In genomic region chr19:5826531-5827341, GRCh38 we compare ENCODE assay signal across 8 cellular contexts. TPM values are rescaled to one million over a fixed set of nuclear protein-coding genes. Genes with fewer than 3 reads are reported as not detected.
A peak's percentile ranks its signal among the peaks of the same experiment; 100 is the strongest.
DNase-seq lines count a peak whose midpoint lies in the region; ATAC-seq and TF ChIP-seq lines count a peak whose summit lies in the region.

No MANE protein-coding gene starts in this region.

- H3K4me1 ChIP-seq in GM23248 (ENCODE audit: insufficient read depth), result no peaks in the 10 kb centered on the region
- peaks cover 2% of the 10 kb centered on the region for H3K4me1 ChIP-seq in right cardiac atrium (ENCODE audit: control insufficient read depth, insufficient read depth, low read length)
- H3K4me1 ChIP-seq in tibial artery, result peaks cover 0 to 30% (median 16%) of the 10 kb centered on the region in 4 donors

- H3K9ac ChIP-seq in GM23248, result no peak overlapping the region

- TF ChIP-seq CTCF in tibial artery (IDR thresholded peaks at IDR 0.05), result no peak

- H2AFZ ChIP-seq in GM23248, result no peak overlapping the region

- peaks cover 5% of the 10 kb centered on the region for H3K4me1 Mint-ChIP-seq in activated T-helper 2 cell treated with anti-CD3 and anti-CD28 coated beads, Interferon-gamma antibody, Interleukin-2, Interleukin-4, amounts not matched to agents 10 μg/mL and 5 μg/mL and 100 μg/mL, durations not matched to agents 14 hours and 24 hours and 36 hours (ENCODE audit: low read depth)
- peaks cover 18% of the 10 kb centered on the region for H3K4me1 Mint-ChIP-seq in stimulated activated memory B cell treated with anti-CD40 and anti-IgM and Interleukin-4, amounts not matched to agents 10 μg/mL and 1 μg/mL and 100 μg/mL, for 72 hours

- peak; percentile 82 for DNase-seq in ACHN
- DNase-seq in GM23248, result peak; percentile 67
- peak; percentile 98 for DNase-seq in NCI-H345 (lab: John Stamatoyannopoulos, UW)
- no peak for DNase-seq in activated T-helper 2 cell treated with anti-CD3 and anti-CD28 coated beads, Interferon-gamma antibody, Interleukin-2, Interleukin-4, amounts not matched to agents 10 μg/mL and 5 μg/mL and 100 μg/mL, durations not matched to agents 14 hours and 24 hours and 36 hours (ENCODE audit: low spot score)
- DNase-seq in right cardiac atrium, result peak; percentile 61 to 85 (median 81)
- no peak for DNase-seq in tibial artery

- H3K9me3 ChIP-seq in GM23248 (ENCODE audit: low read depth), result no peaks in the 10 kb centered on the region
- H3K9me3 ChIP-seq in right cardiac atrium (ENCODE audit: control insufficient read depth, low read length), result no peaks in the 10 kb centered on the region
- no peaks in the 10 kb centered on the region for H3K9me3 ChIP-seq in tibial artery

- H3K27ac ChIP-seq in GM23248, result no peak overlapping the region
- H3K27ac ChIP-seq in right cardiac atrium (ENCODE audit: low read length), result peak overlapping the region; percentile 47
- no peak overlapping the region for H3K27ac ChIP-seq in tibial artery

- no peak overlapping the region for H3K4me3 ChIP-seq in GM23248
- H3K4me3 ChIP-seq in right cardiac atrium (ENCODE audit: low read length), result no peak overlapping the region
- H3K4me3 ChIP-seq in tibial artery, result no peak overlapping the region

- no peaks in the 10 kb centered on the region for H3K36me3 ChIP-seq in GM23248 (ENCODE audit: low read depth)
- no peaks in the 10 kb centered on the region for H3K36me3 ChIP-seq in tibial artery

- intact Hi-C loops in activated T-helper 2 cell treated with anti-CD3 and anti-CD28 coated beads, Interferon-gamma antibody, Interleukin-2, Interleukin-4, amounts not matched to agents 10 μg/mL and 5 μg/mL and 100 μg/mL, durations not matched to agents 14 hours and 24 hours and 36 hours (cut with micrococcal nuclease), result no loop called here
- intact Hi-C loops in right cardiac atrium (cut with DNase I), result loop anchor here in 2 of 4 donors (10.0 kb wide), 1 partner anchor 58 kb away; no protein-coding TSS in a partner anchor
- intact Hi-C loops in tibial artery (cut with DNase I; ENCODE audit: low total_unique reads), result loop anchor here (5.0 kb wide), 1 partner anchor 1936 kb away; the partner anchor contains the start of gene CLEC4M

- in situ Hi-C loops in ACHN (cut with HindIII; ENCODE audit: low pct_ligation_motif_present, low pct_unique_long_range_greater_than_20kb, low sequenced_read_pairs), result no loop called here
- in situ Hi-C loops in GM23248 (cut with MboI), result no loop called here

- H3K79me2 ChIP-seq in GM23248 (ENCODE audit: insufficient read depth), result no peaks in the 10 kb centered on the region

- no peaks in the 10 kb centered on the region for H3K27me3 Mint-ChIP-seq in activated T-helper 2 cell treated with anti-CD3 and anti-CD28 coated beads, Interferon-gamma antibody, Interleukin-2, Interleukin-4, amounts not matched to agents 10 μg/mL and 5 μg/mL and 100 μg/mL, durations not matched to agents 14 hours and 24 hours and 36 hours (ENCODE audit: low read depth)
- peaks cover 23% of the 10 kb centered on the region for H3K27me3 Mint-ChIP-seq in stimulated activated memory B cell treated with anti-CD40 and anti-IgM and Interleukin-4, amounts not matched to agents 10 μg/mL and 1 μg/mL and 100 μg/mL, for 72 hours

- no peak overlapping the region for H3K4me2 ChIP-seq in GM23248 (ENCODE audit: unreplicated experiment)

- H4K20me1 ChIP-seq in GM23248 (ENCODE audit: insufficient read depth), result no peaks in the 10 kb centered on the region

- H3K9me3 Mint-ChIP-seq in activated T-helper 2 cell treated with anti-CD3 and anti-CD28 coated beads, Interferon-gamma antibody, Interleukin-2, Interleukin-4, amounts not matched to agents 10 μg/mL and 5 μg/mL and 100 μg/mL, durations not matched to agents 14 hours and 24 hours and 36 hours, result no peaks in the 10 kb centered on the region
- no peaks in the 10 kb centered on the region for H3K9me3 Mint-ChIP-seq in stimulated activated memory B cell treated with anti-CD40 and anti-IgM and Interleukin-4, amounts not matched to agents 10 μg/mL and 1 μg/mL and 100 μg/mL, for 72 hours

- H3K27me3 ChIP-seq in GM23248 (replicated peaks; ENCODE audit: insufficient read depth) (no peaks in the 10 kb centered on the region; the same call in 1 of the 2 replicates), right cardiac atrium (ENCODE audit: control insufficient read depth, insufficient read depth) (no peaks in the 10 kb centered on the region), tibial artery (peaks cover 3 to 79% of the 10 kb centered on the region in 2 donors)

- WGBS in GM23248 (ENCODE audit: low coverage in 1 of 2, low lambda C conversion rate in 2 of 2, missing lambda C conversion rate in 2 of 2), 2 experiments, result 20 to 21% methylated on average over 24 of the region's 24 CpGs
- 21% methylated on average over 24 of the region's 24 CpGs for WGBS in right cardiac atrium

- no peaks in the 10 kb centered on the region for H3K36me3 Mint-ChIP-seq in activated T-helper 2 cell treated with anti-CD3 and anti-CD28 coated beads, Interferon-gamma antibody, Interleukin-2, Interleukin-4, amounts not matched to agents 10 μg/mL and 5 μg/mL and 100 μg/mL, durations not matched to agents 14 hours and 24 hours and 36 hours (ENCODE audit: low read depth)
- no peaks in the 10 kb centered on the region for H3K36me3 Mint-ChIP-seq in stimulated activated memory B cell treated with anti-CD40 and anti-IgM and Interleukin-4, amounts not matched to agents 10 μg/mL and 1 μg/mL and 100 μg/mL, for 72 hours

- no peaks in the 10 kb centered on the region for H3K9me2 ChIP-seq in GM23248 (ENCODE audit: insufficient read depth)

- H3K4me3 Mint-ChIP-seq in activated T-helper 2 cell treated with anti-CD3 and anti-CD28 coated beads, Interferon-gamma antibody, Interleukin-2, Interleukin-4, amounts not matched to agents 10 μg/mL and 5 μg/mL and 100 μg/mL, durations not matched to agents 14 hours and 24 hours and 36 hours (ENCODE audit: low read depth), result peak overlapping the region; percentile 88
- peak overlapping the region; percentile 77 for H3K4me3 Mint-ChIP-seq in stimulated activated memory B cell treated with anti-CD40 and anti-IgM and Interleukin-4, amounts not matched to agents 10 μg/mL and 1 μg/mL and 100 μg/mL, for 72 hours

- H3K27ac Mint-ChIP-seq in activated T-helper 2 cell treated with anti-CD3 and anti-CD28 coated beads, Interferon-gamma antibody, Interleukin-2, Interleukin-4, amounts not matched to agents 10 μg/mL and 5 μg/mL and 100 μg/mL, durations not matched to agents 14 hours and 24 hours and 36 hours, result peak overlapping the region; percentile 86
- peak overlapping the region; percentile 57 for H3K27ac Mint-ChIP-seq in stimulated activated memory B cell treated with anti-CD40 and anti-IgM and Interleukin-4, amounts not matched to agents 10 μg/mL and 1 μg/mL and 100 μg/mL, for 72 hours

- ATAC-seq in right cardiac atrium, result no peak
- ATAC-seq in stimulated activated memory B cell treated with anti-CD40 and anti-IgM and Interleukin-4, amounts not matched to agents 10 μg/mL and 1 μg/mL and 100 μg/mL, for 72 hours, result no peak
- ATAC-seq in GM21423 (IDR thresholded peaks at IDR 0.05; ENCODE audit: unreplicated experiment), result no peak

- H3F3A ChIP-seq in GM23248 (ENCODE audit: insufficient read depth), result no peaks in the 10 kb centered on the region

RNA-seq across cellular contexts. Expression of gene FUT6, which starts 12.8 kb away (rescaled TPM):
- total RNA-seq in GM23248 (2014; rRNA removed; shearing (Covaris generic)), result not detected in 2 replicates
- polyA plus RNA-seq in GM23248 (2016; fragmentation: Nextera tagmentation; extraction: Ambion mirVana), result not detected in 2 replicates
- not detected in 2 replicates for total RNA-seq in activated T-helper 2 cell treated with anti-CD3 and anti-CD28 coated beads, Interferon-gamma antibody, Interleukin-2, Interleukin-4, amounts not matched to agents 10 μg/mL and 5 μg/mL and 100 μg/mL, durations not matched to agents 14 hours and 24 hours and 36 hours
- total RNA-seq in right cardiac atrium, result not detected
- not detected for polyA plus RNA-seq in right cardiac atrium

RNA-seq across cellular contexts. Expression of gene NRTN, which starts 21.9 kb away (rescaled TPM):
- not detected in 2 replicates for total RNA-seq in GM23248 (2014; rRNA removed; shearing (Covaris generic))
- not detected in 2 replicates for polyA plus RNA-seq in GM23248 (2016; fragmentation: Nextera tagmentation; extraction: Ambion mirVana)
- total RNA-seq in activated T-helper 2 cell treated with anti-CD3 and anti-CD28 coated beads, Interferon-gamma antibody, Interleukin-2, Interleukin-4, amounts not matched to agents 10 μg/mL and 5 μg/mL and 100 μg/mL, durations not matched to agents 14 hours and 24 hours and 36 hours, result 0.85 and 0.87 TPM in 2 replicates
- total RNA-seq in right cardiac atrium, result 10 to 100 TPM; 31.6 to 57.1 (median 52.5) TPM
- polyA plus RNA-seq in right cardiac atrium, result 31.7 TPM

RNA-seq across cellular contexts. Expression of gene FUT3, which starts 24.5 kb away (rescaled TPM):
- total RNA-seq in GM23248 (2014; rRNA removed; shearing (Covaris generic)), result not detected in 2 replicates
- polyA plus RNA-seq in GM23248 (2016; fragmentation: Nextera tagmentation; extraction: Ambion mirVana) (not detected in 2 replicates), right cardiac atrium (not detected)
- not detected in 2 replicates for total RNA-seq in activated T-helper 2 cell treated with anti-CD3 and anti-CD28 coated beads, Interferon-gamma antibody, Interleukin-2, Interleukin-4, amounts not matched to agents 10 μg/mL and 5 μg/mL and 100 μg/mL, durations not matched to agents 14 hours and 24 hours and 36 hours
- total RNA-seq in right cardiac atrium, result not detected

RNA-seq across cellular contexts. Expression of gene DUS3L, which starts 35.8 kb away (rescaled TPM):
- total RNA-seq in GM23248 (2014; rRNA removed; shearing (Covaris generic)), result 18.6 and 18.8 TPM in 2 replicates
- polyA plus RNA-seq in GM23248 (2016; fragmentation: Nextera tagmentation; extraction: Ambion mirVana), result 15.6 and 17.1 TPM in 2 replicates
- total RNA-seq in activated T-helper 2 cell treated with anti-CD3 and anti-CD28 coated beads, Interferon-gamma antibody, Interleukin-2, Interleukin-4, amounts not matched to agents 10 μg/mL and 5 μg/mL and 100 μg/mL, durations not matched to agents 14 hours and 24 hours and 36 hours, result 74.0 and 84.3 TPM in 2 replicates
- total RNA-seq in right cardiac atrium, result 10 to 100 TPM; 16.0 to 27.3 (median 19.7) TPM
- polyA plus RNA-seq in right cardiac atrium, result 15.5 TPM

RNA-seq across cellular contexts. Expression of gene PRR22, which starts 42.2 kb away (rescaled TPM):
- 0.25 TPM in 1 of 2 replicates, not detected in the other for total RNA-seq in GM23248 (2014; rRNA removed; shearing (Covaris generic))
- polyA plus RNA-seq in GM23248 (2016; fragmentation: Nextera tagmentation; extraction: Ambion mirVana) (0.14 and 0.19 TPM in 2 replicates), right cardiac atrium (0.84 TPM)
- total RNA-seq in activated T-helper 2 cell treated with anti-CD3 and anti-CD28 coated beads, Interferon-gamma antibody, Interleukin-2, Interleukin-4, amounts not matched to agents 10 μg/mL and 5 μg/mL and 100 μg/mL, durations not matched to agents 14 hours and 24 hours and 36 hours, result 5.7 and 6.1 TPM in 2 replicates
- total RNA-seq in right cardiac atrium, result 1 to 10 TPM in 2 of 4 donors, under 1 TPM in 2; 0.74 to 1.7 (median 1.2) TPM

Comparison
In these comparisons a context has a peak if more than half of its experiments do, and no peak if none do; other contexts are left out.
1. DNase-seq: peak in ACHN (single experiment), GM23248 (single experiment), NCI-H345 (single experiment) and right cardiac atrium (3 of 3); none in activated T-helper 2 cell treated with anti-CD3 and anti-CD28 coated beads, Interferon-gamma antibody, Interleukin-2, Interleukin-4, amounts not matched to agents 10 μg/mL and 5 μg/mL and 100 μg/mL, durations not matched to agents 14 hours and 24 hours and 36 hours (single experiment) and tibial artery (0 of 2).
2. RNA of gene NRTN, which starts 21.9 kb away (total RNA-seq): 31.6 to 57.1 TPM in right cardiac atrium; 0.85 to 0.87 TPM in activated T-helper 2 cell treated with anti-CD3 and anti-CD28 coated beads, Interferon-gamma antibody, Interleukin-2, Interleukin-4, amounts not matched to agents 10 μg/mL and 5 μg/mL and 100 μg/mL, durations not matched to agents 14 hours and 24 hours and 36 hours and not detected in GM23248; every median in the first group is over 10 times any median in the second.